Comparison of ENCODE assay signal across 19 cellular contexts in genomic region chr12:69071091-69071370, GRCh38.
DNase-seq lines count a peak whose midpoint lies in the region; ATAC-seq and TF ChIP-seq lines count a peak whose summit lies in the region.
"Had no signal": no experiment of that assay in that cellular context is flagged by ENCODE, and none has a peak within 500 bp of the region (broad histone marks: within the 10 kb centered on the region; RNA-seq: fewer than 3 reads in every experiment).

No MANE protein-coding gene starts in this region.

- no peaks in the 10 kb centered on the region for H3K9me3 ChIP-seq in adipocyte (ENCODE audit: control insufficient read depth, low read length)
- H3K9me3 ChIP-seq: lower lobe of right lung, sigmoid colon, suprapubic skin, upper lobe of right lung had no signal

- H3K9ac ChIP-seq in adipocyte (ENCODE audit: low read length), result peak overlapping the region; percentile 30

- H3K9me3 Mint-ChIP-seq in nephron progenitor cell, result no peaks in the 10 kb centered on the region
- H3K9me3 Mint-ChIP-seq: activated B cell treated with CpG ODN at 0.5 μM for 24 hours; activated naive CD4-positive, alpha-beta T cell treated with anti-CD3 and anti-CD28 coated beads, Interleukin-2, amount 10 ng/mL, durations not matched to agents 7 days and 5 days; CD14-positive monocyte; IgD-negative memory B cell; stimulated activated naive B cell treated with anti-CD40 and anti-IgM and Interleukin-4, amounts not matched to agents 10 μg/mL and 1 μg/mL and 100 μg/mL, for 72 hours had no signal

- H3K27me3 Mint-ChIP-seq in nephron progenitor cell (ENCODE audit: low read depth, poor library complexity), result peaks cover 2% of the 10 kb centered on the region
- H3K27me3 Mint-ChIP-seq: progenitor cell of endocrine pancreas had no signal

- no peak for ATAC-seq in HG03045 (IDR thresholded peaks at IDR 0.05; ENCODE audit: unreplicated experiment)

- peaks cover 39% of the 10 kb centered on the region for H3K4me1 Mint-ChIP-seq in nephron progenitor cell
- H3K4me1 Mint-ChIP-seq: activated B cell treated with CpG ODN at 0.5 μM for 24 hours, IgD-negative memory B cell had no signal

- TF ChIP-seq CTCF in nephron progenitor cell (IDR thresholded peaks at IDR 0.05), result no peak

- no peak overlapping the region for H3K4me3 Mint-ChIP-seq in nephron progenitor cell
- H3K4me3 Mint-ChIP-seq: activated B cell treated with CpG ODN at 0.5 μM for 24 hours; activated naive CD4-positive, alpha-beta T cell treated with anti-CD3 and anti-CD28 coated beads, Interleukin-2, amount 10 ng/mL, durations not matched to agents 7 days and 5 days; CD14-positive monocyte; IgD-negative memory B cell; stimulated activated naive B cell treated with anti-CD40 and anti-IgM and Interleukin-4, amounts not matched to agents 10 μg/mL and 1 μg/mL and 100 μg/mL, for 72 hours had no signal

- no peaks in the 10 kb centered on the region for H3K36me3 Mint-ChIP-seq in nephron progenitor cell (ENCODE audit: low read depth)
- H3K36me3 Mint-ChIP-seq: activated naive CD4-positive, alpha-beta T cell treated with anti-CD3 and anti-CD28 coated beads, Interleukin-2, amount 10 ng/mL, durations not matched to agents 7 days and 5 days; CD14-positive monocyte; IgD-negative memory B cell; stimulated activated naive B cell treated with anti-CD40 and anti-IgM and Interleukin-4, amounts not matched to agents 10 μg/mL and 1 μg/mL and 100 μg/mL, for 72 hours had no signal

- DNase-seq in COLO668 (lab: John Stamatoyannopoulos, UW; ENCODE audit: unreplicated experiment) (peak; percentile 37), NCI-H1417 (lab: John Stamatoyannopoulos, UW) (peak in 2 of 3 experiments; percentile 49 to 80), adipocyte (ENCODE audit: low read depth) (no peak), nephron progenitor cell (no peak), SK-N-DZ (ENCODE audit: low spot score) (no peak), SW 1271 (lab: John Stamatoyannopoulos, UW) (no peak)
- DNase-seq: activated B cell treated with CpG ODN at 0.5 μM for 24 hours, lower lobe of right lung, NCI-H2227 treated with DMSO at 0.1 percent for 48 hours, PC-9, sigmoid colon, upper lobe of right lung had no signal

- H3K4me3 ChIP-seq in adipocyte (ENCODE audit: low read length), result no peak overlapping the region
- H3K4me3 ChIP-seq: lower lobe of right lung, PC-9, sigmoid colon, suprapubic skin, upper lobe of right lung had no signal

- no peaks in the 10 kb centered on the region for H3K27me3 ChIP-seq in adipocyte (replicated peaks; ENCODE audit: control insufficient read depth, insufficient read depth, low read length)
- H3K27me3 ChIP-seq: sigmoid colon, suprapubic skin, upper lobe of right lung had no signal

- H3K27ac Mint-ChIP-seq in nephron progenitor cell, result peak overlapping the region; percentile 82
- H3K27ac Mint-ChIP-seq: activated B cell treated with CpG ODN at 0.5 μM for 24 hours; activated naive CD4-positive, alpha-beta T cell treated with anti-CD3 and anti-CD28 coated beads, Interleukin-2, amount 10 ng/mL, durations not matched to agents 7 days and 5 days; progenitor cell of endocrine pancreas; stimulated activated naive B cell treated with anti-CD40 and anti-IgM and Interleukin-4, amounts not matched to agents 10 μg/mL and 1 μg/mL and 100 μg/mL, for 72 hours had no signal

- H3K36me3 ChIP-seq in adipocyte (ENCODE audit: control insufficient read depth, insufficient read depth, low read length, severe bottlenecking), result no peaks in the 10 kb centered on the region
- H3K36me3 ChIP-seq: lower lobe of right lung, sigmoid colon, suprapubic skin, upper lobe of right lung had no signal

- peaks cover 17% of the 10 kb centered on the region for H3K4me1 ChIP-seq in adipocyte (ENCODE audit: control insufficient read depth, insufficient read depth, low read length)
- H3K4me1 ChIP-seq: sigmoid colon, upper lobe of right lung had no signal

Comparison
In these comparisons a context has a peak if more than half of its experiments do, and no peak if none do; other contexts are left out.
1. DNase-seq: peak in COLO668 (single experiment) and NCI-H1417 (2 of 3); none in adipocyte (single experiment), nephron progenitor cell (single experiment), SK-N-DZ (single experiment) and SW 1271 (0 of 2).